In the genomic region with DNA sequence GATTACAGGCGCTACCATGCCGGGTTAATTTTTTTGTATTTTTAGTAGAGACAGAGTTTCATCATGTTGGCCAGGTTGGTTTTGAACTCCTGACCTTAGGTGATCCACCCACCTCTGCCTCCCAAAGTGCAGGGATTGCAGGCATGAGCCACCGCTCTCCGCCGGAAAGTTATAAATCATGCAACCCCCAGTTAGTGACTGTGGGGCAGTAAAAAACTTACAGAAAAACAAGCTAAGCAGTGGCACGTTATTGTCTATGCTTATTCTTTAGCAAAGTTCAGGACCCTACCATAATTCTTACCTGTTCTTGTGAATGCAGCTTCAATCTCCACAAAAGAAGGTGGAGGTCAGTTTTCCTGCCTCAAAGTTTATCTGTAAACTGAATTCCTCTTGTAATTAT, we compare ENCODE assay signal across 22 cellular contexts. TPM values are rescaled to one million over a fixed set of nuclear protein-coding genes. Genes with fewer than 3 reads are reported as not detected.
DNase-seq lines count a peak whose midpoint lies in the region; ATAC-seq, FAIRE-seq and TF ChIP-seq lines count a peak whose summit lies in the region.
"Had no signal": no experiment of that assay in that cellular context is flagged by ENCODE, and none has a peak within 500 bp of the region (broad histone marks: within the 10 kb centered on the region; RNA-seq: fewer than 3 reads in every experiment).

No MANE protein-coding gene starts in this region.

- H3K27me3 ChIP-seq in HepG2 (ENCODE audit: control insufficient read depth in 1 of 2, insufficient read depth in 2 of 2, low read length in 2 of 2): no peaks in the 10 kb centered on the region
- H3K27me3 ChIP-seq in right lobe of liver: peaks cover 0 to 7% of the 10 kb centered on the region in 2 donors
- no peaks in the 10 kb centered on the region for H3K27me3 ChIP-seq in mesenchymal stem cell (ENCODE audit: control insufficient read depth in 1 of 2, insufficient read depth in 1 of 2, low read length in 2 of 2)

- TF ChIP-seq CTCF in HepG2 (CRISPR knock-in tag; IDR thresholded peaks at IDR 0.05) (no peak), right lobe of liver (IDR thresholded peaks at IDR 0.05) (no peak), neural crest cell (conservative IDR thresholded peaks at IDR 0.05) (no peak), mesothelial cell of epicardium (IDR thresholded peaks at IDR 0.05; ENCODE audit: unreplicated experiment) (no peak)

- H3K9ac ChIP-seq in HepG2 (ENCODE audit: insufficient read depth, low read depth, low read length): no peak overlapping the region
- H3K9ac ChIP-seq in mesenchymal stem cell (ENCODE audit: low read length): no peak overlapping the region
- H3K9ac ChIP-seq: BLaER1, GM23248 had no signal

- TF ChIP-seq RAD21 in HepG2 (CRISPR knock-in tag; IDR thresholded peaks at IDR 0.05): no peak

- DNase-seq in HepG2 (ENCODE audit: low spot score) (no peak), right lobe of liver (no peak), mesenchymal stem cell (no peak), neural crest cell (ENCODE audit: low read depth, low spot score) (no peak), SHP77 treated with DMSO at 0.1 percent for 48 hours (lab: John Stamatoyannopoulos, UW) (no peak), NCI-H510A (lab: John Stamatoyannopoulos, UW) (no peak), mesothelial cell of epicardium (ENCODE audit: low spot score in 2 of 2, unreplicated experiment in 2 of 2) (no peak)
- DNase-seq: Caco-2; CD4-positive, CD25-positive, alpha-beta regulatory T cell; CD8-positive, alpha-beta T cell; DMS153; DND-41; GM23248; H9 had no signal

- TF ChIP-seq EP300 in HepG2 (IDR thresholded peaks at IDR 0.05; ENCODE audit: low read depth in 2 of 2, low read length in 2 of 2) (no peak), HepG2 (CRISPR knock-in tag; IDR thresholded peaks at IDR 0.05; ENCODE audit: borderline replicate concordance) (no peak)

- H3K36me3 Mint-ChIP-seq in neural crest cell (ENCODE audit: low read depth) (peaks cover 6% of the 10 kb centered on the region), mesothelial cell of epicardium (no peaks in the 10 kb centered on the region)
- H3K36me3 Mint-ChIP-seq: CD4-positive, CD25-positive, alpha-beta regulatory T cell had no signal

- H3K18ac ChIP-seq in mesenchymal stem cell (ENCODE audit: low read depth in 1 of 2, low read length in 2 of 2): no peak overlapping the region

- no peak overlapping the region for H3K23ac ChIP-seq in mesenchymal stem cell (ENCODE audit: low read length in 2 of 2)

- CTCF ChIA-PET in HepG2 (lab: Yijun Ruan, JAX; ENCODE audit: low intra/inter-chr PET ratio, low total read pairs): no interaction called here

- no peaks in the 10 kb centered on the region for H3K79me2 ChIP-seq in HepG2 (ENCODE audit: insufficient read depth, low read length)

- no peak overlapping the region for H3K4ac ChIP-seq in mesenchymal stem cell (ENCODE audit: low read depth in 1 of 2, low read length in 2 of 2)

- BruUV-seq in HepG2 (replicated peaks; lab: Mats Ljungman, UMichigan): no TSS peak

- no peak overlapping the region for H4K8ac ChIP-seq in mesenchymal stem cell (ENCODE audit: low read length)

- POLR2A ChIA-PET in HepG2 (lab: Yijun Ruan, JAX): interaction anchor here (1.0 kb wide), 1 partner anchor 194 kb away, joined by 4 read pairs; a partner anchor contains a TSS

- no peaks in the 10 kb centered on the region for H4K20me1 ChIP-seq in HepG2 (ENCODE audit: insufficient read depth, low read length)
- H4K20me1 ChIP-seq: BLaER1 had no signal

- no peak overlapping the region for H3K27ac Mint-ChIP-seq in neural crest cell (ENCODE audit: unreplicated experiment)
- H3K27ac Mint-ChIP-seq in mesothelial cell of epicardium: no peak overlapping the region
- H3K27ac Mint-ChIP-seq: B cell; CD8-positive, alpha-beta T cell had no signal

- no peak overlapping the region for H4K91ac ChIP-seq in mesenchymal stem cell (ENCODE audit: low read length)

- H2BK5ac ChIP-seq in mesenchymal stem cell (ENCODE audit: low read depth, low read length, poor library complexity, severe bottlenecking): no peak overlapping the region

- no peak overlapping the region for H3K14ac ChIP-seq in mesenchymal stem cell (ENCODE audit: low read length in 2 of 2)

- no peak overlapping the region for H2BK15ac ChIP-seq in mesenchymal stem cell (ENCODE audit: low read depth, poor library complexity, severe bottlenecking)

- H3K27me3 Mint-ChIP-seq in neural crest cell (ENCODE audit: low read depth): peaks cover 67% of the 10 kb centered on the region
- H3K27me3 Mint-ChIP-seq in mesothelial cell of epicardium (ENCODE audit: low read depth): peaks cover 17% of the 10 kb centered on the region

- H3K27ac ChIP-seq in HepG2 (ENCODE audit: extremely low read length, insufficient read depth, low read length): no peak overlapping the region
- H3K27ac ChIP-seq in right lobe of liver: no peak overlapping the region
- H3K27ac ChIP-seq in mesenchymal stem cell (ENCODE audit: low read length, poor library complexity, severe bottlenecking): no peak overlapping the region
- H3K27ac ChIP-seq: 22Rv1, BLaER1, C4-2B, GM23248 had no signal

- H3K4me1 Mint-ChIP-seq in neural crest cell: peaks cover 38% of the 10 kb centered on the region
- H3K4me1 Mint-ChIP-seq in mesothelial cell of epicardium: peaks cover 18% of the 10 kb centered on the region

- H2BK12ac ChIP-seq in mesenchymal stem cell (ENCODE audit: low read length in 2 of 2): no peak overlapping the region

- 20% methylated on average over 6 of the region's 6 CpGs for WGBS in HepG2 (ENCODE audit: low lambda C conversion rate)
- WGBS in right lobe of liver (ENCODE audit: insufficient coverage, low coverage, low lambda C conversion rate, missing lambda C conversion rate): 73% methylated on average over 6 of the region's 6 CpGs
- WGBS in mesenchymal stem cell: 10% methylated on average over 1 of the region's 6 CpGs

- no peak for ATAC-seq in HepG2
- no peak for ATAC-seq in right lobe of liver
- ATAC-seq: CD8-positive, alpha-beta T cell; HCT116 had no signal

- H3K9me3 Mint-ChIP-seq in neural crest cell (no peaks in the 10 kb centered on the region), mesothelial cell of epicardium (no peaks in the 10 kb centered on the region)
- H3K9me3 Mint-ChIP-seq: CD8-positive, alpha-beta T cell had no signal

- peak overlapping the region; percentile 18 for H3K4me3 Mint-ChIP-seq in neural crest cell
- no peak overlapping the region for H3K4me3 Mint-ChIP-seq in mesothelial cell of epicardium
- H3K4me3 Mint-ChIP-seq: B cell; CD8-positive, alpha-beta T cell had no signal

- H2AFZ ChIP-seq in HepG2 (ENCODE audit: low read length) (peak overlapping the region; percentile 66), mesenchymal stem cell (ENCODE audit: low read depth, low read length) (peak overlapping the region; percentile 39)
- H2AFZ ChIP-seq: GM23248 had no signal

- no peaks in the 10 kb centered on the region for H3K9me3 ChIP-seq in HepG2 (ENCODE audit: low read length)
- no peaks in the 10 kb centered on the region for H3K9me3 ChIP-seq in right lobe of liver
- H3K9me3 ChIP-seq in mesenchymal stem cell (ENCODE audit: control insufficient read depth, low read length): no peaks in the 10 kb centered on the region
- H3K9me3 ChIP-seq: BLaER1, Caco-2 had no signal

- FAIRE-seq in HepG2 (lab: Jason Lieb, UNC): no peak
- FAIRE-seq: A204.1, G401.6, GM12892 had no signal

- no peaks in the 10 kb centered on the region for H3K79me1 ChIP-seq in mesenchymal stem cell (replicated peaks; ENCODE audit: low read length, poor library complexity, severe bottlenecking)

- no peaks in the 10 kb centered on the region for H3K36me3 ChIP-seq in HepG2 (replicated peaks in 1 of 2; ENCODE audit: control insufficient read depth in 1 of 2, insufficient read depth in 2 of 2, low read length in 2 of 2)
- no peaks in the 10 kb centered on the region for H3K36me3 ChIP-seq in right lobe of liver
- H3K36me3 ChIP-seq in mesenchymal stem cell (ENCODE audit: control insufficient read depth in 1 of 2, insufficient read depth in 2 of 2, low read depth in 1 of 2, low read length in 2 of 2): no peaks in the 10 kb centered on the region
- H3K36me3 ChIP-seq: BLaER1 had no signal

- H3K4me3 ChIP-seq in HepG2 (replicated peaks in 1 of 3; ENCODE audit: insufficient read depth in 1 of 3, low read depth in 2 of 3, low read length in 3 of 3) (peak overlapping the region in 1 of 3 experiments; percentile 6; a peak in 1 of 6 replicates), right lobe of liver (no peak overlapping the region), mesenchymal stem cell (ENCODE audit: insufficient read depth in 1 of 2, low read depth in 1 of 2, low read length in 2 of 2) (no peak overlapping the region)
- H3K4me3 ChIP-seq: BLaER1, GM23248 had no signal

- no peak for TF ChIP-seq POLR2A in HepG2 (IDR thresholded peaks at IDR 0.05; ENCODE audit: insufficient read depth in 1 of 2, low read depth in 2 of 2, low read length in 2 of 2)
- TF ChIP-seq POLR2A in right lobe of liver (IDR thresholded peaks at IDR 0.05): no peak

- H2BK120ac ChIP-seq in mesenchymal stem cell (ENCODE audit: low read depth, low read length): no peak overlapping the region

- H3K4me1 ChIP-seq in HepG2 (ENCODE audit: insufficient read depth, low read length) (peaks cover 65% of the 10 kb centered on the region), right lobe of liver (no peaks in the 10 kb centered on the region), mesenchymal stem cell (ENCODE audit: control insufficient read depth, insufficient read depth, low read depth, low read length) (peaks cover 2% of the 10 kb centered on the region)

- intact Hi-C loops in HepG2 (cut with micrococcal nuclease; ENCODE audit: unreplicated experiment) (loop anchor here (10.0 kb wide), 1 partner anchor 253 kb away; no protein-coding TSS in a partner anchor), right lobe of liver (cut with DNase I) (no loop called here)

- in situ Hi-C loops in HepG2 (cut with HindIII; ENCODE audit: extremely low pct_ligation_motif_present, low pct_unique_long_range_greater_than_20kb): loop anchor here (10.0 to 25.0 kb wide), 2 partner anchors 143 to 1195 kb away; no protein-coding TSS in a partner anchor

- no peak overlapping the region for H2AK5ac ChIP-seq in mesenchymal stem cell (ENCODE audit: low read length, severe bottlenecking)

- H3K4me2 ChIP-seq in HepG2 (ENCODE audit: low read depth, low read length) (peak overlapping the region; percentile 41), mesenchymal stem cell (ENCODE audit: low read length, poor library complexity, severe bottlenecking) (no peak overlapping the region)
- H3K4me2 ChIP-seq: BLaER1 had no signal

RNA-seq across cellular contexts. Expression of a gene that starts 47.5 kb away (rescaled TPM):
- total RNA-seq in HepG2 (2016; rRNA removed; fragmentation: Illumina TruSeq; extraction: Trizol) (18.9 and 21.3 TPM in 2 replicates), right lobe of liver (10 to 100 TPM in 5 of 6 experiments, 1 to 10 TPM in 1; 7.7 to 21.6 (median 15.4) TPM), neural crest cell (9.6 and 12.5 TPM in 2 replicates), mesothelial cell of epicardium (19.2 to 21.5 TPM (median 21.3 TPM) in 3 replicates)
- total RNA-seq in HepG2 (2016; cell fraction: cytosol; rRNA removed; fragmentation: Illumina TruSeq; extraction: Trizol; ENCODE audit: low read depth): 3.4 and 4.3 TPM in 2 replicates
- 17.8 and 20.4 TPM in 2 replicates for total RNA-seq in HepG2 (2016; cell fraction: insoluble cytoplasmic fraction; rRNA removed; fragmentation: Illumina TruSeq; extraction: Trizol)
- 13.3 and 13.9 TPM in 2 replicates for total RNA-seq in HepG2 (2016; cell fraction: membrane; rRNA removed; fragmentation: Illumina TruSeq; extraction: Trizol)
- total RNA-seq in HepG2 (2016; cell fraction: nucleus; rRNA removed; fragmentation: Illumina TruSeq; extraction: Trizol): 16.6 and 20.6 TPM in 2 replicates
- 36.2 and 36.3 TPM in 2 replicates for polyA plus RNA-seq in HepG2 (2011; rRNA removed)
- polyA plus RNA-seq in HepG2 (2011; cell fraction: cytosol; rRNA removed): 28.2 and 31.2 TPM in 2 replicates
- 36.5 and 54.5 TPM in 2 replicates for polyA plus RNA-seq in HepG2 (2011; cell fraction: nucleus; rRNA removed)
- polyA plus RNA-seq in HepG2 (2012): 22.7 and 24.1 TPM in 2 replicates
- polyA plus RNA-seq in HepG2 (2016; cell fraction: cytosol; fragmentation: Illumina TruSeq; extraction: Trizol; ENCODE audit: low read depth): 3.2 and 3.3 TPM in 2 replicates
- 14.2 and 14.4 TPM in 2 replicates for polyA plus RNA-seq in HepG2 (2016; cell fraction: insoluble cytoplasmic fraction; fragmentation: Illumina TruSeq; extraction: Trizol; ENCODE audit: low read depth)
- polyA plus RNA-seq in HepG2 (2016; cell fraction: membrane; fragmentation: Illumina TruSeq; extraction: Trizol; ENCODE audit: low read depth): 8.3 and 9.3 TPM in 2 replicates
- polyA plus RNA-seq in HepG2 (2016; cell fraction: nucleus; fragmentation: Illumina TruSeq; extraction: Trizol; ENCODE audit: insufficient read depth, low read depth): 33.8 and 37.9 TPM in 2 replicates
- polyA minus RNA-seq in HepG2 (2011; rRNA and poly(A)+ RNA removed; ENCODE audit: low replicate concordance): 35.9 and 51.8 TPM in 2 replicates
- polyA minus RNA-seq in HepG2 (2011; cell fraction: cytosol; rRNA and poly(A)+ RNA removed): 12.0 and 17.2 TPM in 2 replicates
- polyA minus RNA-seq in HepG2 (2011; cell fraction: nucleus; rRNA and poly(A)+ RNA removed): 21.9 and 35.8 TPM in 2 replicates
- polyA plus RNA-seq in mesenchymal stem cell (2013, experiment 1 of 2): 31.1 TPM
- polyA plus RNA-seq in mesenchymal stem cell (2013, experiment 2 of 2): 32.3 TPM
